In the genomic region with DNA sequence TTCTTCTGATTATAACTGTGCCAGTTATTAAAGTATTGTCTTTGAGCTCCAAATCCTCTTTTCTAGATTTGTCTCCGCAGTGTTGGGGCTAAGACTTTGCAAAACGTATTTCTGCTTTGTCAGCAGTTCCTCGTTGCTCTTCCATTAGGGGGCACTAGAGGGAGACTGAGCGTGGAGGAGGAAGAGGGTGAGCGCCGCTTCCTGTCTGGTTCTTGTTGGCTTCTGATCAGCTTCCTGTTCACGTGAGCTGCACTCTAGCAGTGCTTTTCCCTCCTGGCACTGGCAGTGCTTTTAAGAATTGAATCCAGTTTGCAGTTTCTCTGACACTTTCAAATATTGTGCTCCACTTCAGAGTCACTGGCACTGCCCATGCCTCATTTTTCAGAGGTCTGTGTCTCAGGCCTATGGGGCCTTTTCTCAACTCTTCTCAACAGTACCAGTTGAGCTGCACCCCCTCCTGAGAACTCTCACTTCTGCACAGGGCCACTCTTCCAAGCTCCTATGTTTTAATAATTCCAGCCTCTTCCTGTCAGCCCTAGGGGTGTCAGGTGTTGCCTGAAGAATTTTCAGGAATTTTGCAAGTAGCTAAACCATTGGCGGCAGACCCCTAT, we compare ENCODE assay signal across 8 cellular contexts. TPM values are rescaled to one million over a fixed set of nuclear protein-coding genes. Genes with fewer than 3 reads are reported as not detected.
DNase-seq lines count a peak whose midpoint lies in the region; ATAC-seq and TF ChIP-seq lines count a peak whose summit lies in the region.

No MANE protein-coding gene starts in this region.

- H3K36me3 ChIP-seq in RWPE2 (ENCODE audit: low read depth), result no peaks in the 10 kb centered on the region
- H3K36me3 ChIP-seq in colonic mucosa, result no peaks in the 10 kb centered on the region

- H3K4me1 ChIP-seq in RWPE2 (ENCODE audit: insufficient read depth, poor library complexity, severe bottlenecking) (no peaks in the 10 kb centered on the region), colonic mucosa (no peaks in the 10 kb centered on the region)

- H3K9me3 ChIP-seq in RWPE2 (ENCODE audit: severe bottlenecking) (no peaks in the 10 kb centered on the region), colonic mucosa (no peaks in the 10 kb centered on the region)

- ATAC-seq in HG03103 (IDR thresholded peaks at IDR 0.05; ENCODE audit: low read depth, unreplicated experiment), result peak; percentile 64
- no peak for ATAC-seq in RWPE2 (ENCODE audit: low read depth)
- no peak for ATAC-seq in HG03025 (IDR thresholded peaks at IDR 0.05; ENCODE audit: low FRiP score, unreplicated experiment)

- H3K27ac ChIP-seq in RWPE2 (ENCODE audit: poor library complexity, severe bottlenecking), result no peak overlapping the region
- H3K27ac ChIP-seq in colonic mucosa, result no peak overlapping the region

- peak; percentile 1 for DNase-seq in DMS153 (lab: John Stamatoyannopoulos, UW)
- no peak for DNase-seq in DMS153 treated with DMSO at 0.1 percent for 48 hours (lab: John Stamatoyannopoulos, UW; ENCODE audit: unreplicated experiment)
- no peak for DNase-seq in RWPE2 (ENCODE audit: low spot score)
- peak; percentile 40 for DNase-seq in colonic mucosa
- peak; percentile 20 for DNase-seq in pons (ENCODE audit: low spot score)
- DNase-seq in GM19240 (ENCODE audit: insufficient read length, low spot score), result no peak

- no peak overlapping the region for H3K9ac ChIP-seq in colonic mucosa (ENCODE audit: low read depth in 2 of 2, low read length in 2 of 2)

- intact Hi-C loops in colonic mucosa (cut with DNase I), result loop anchor here (10.0 kb wide), 1 partner anchor 279 kb away; no protein-coding TSS in a partner anchor

- H3K4me3 ChIP-seq in RWPE2 (ENCODE audit: severe bottlenecking) (no peak overlapping the region), colonic mucosa (no peak overlapping the region)

- peak; percentile 37 for TF ChIP-seq CTCF in RWPE2 (IDR thresholded peaks at IDR 0.05; ENCODE audit: poor library complexity, severe bottlenecking)
- peak; percentile 24 for TF ChIP-seq CTCF in colonic mucosa (IDR thresholded peaks at IDR 0.05)

- no peaks in the 10 kb centered on the region for H3K27me3 ChIP-seq in RWPE2 (ENCODE audit: insufficient read depth, poor library complexity, severe bottlenecking)
- H3K27me3 ChIP-seq in colonic mucosa, result no peaks in the 10 kb centered on the region

RNA-seq across cellular contexts. Expression of gene LCORL, which starts 54.4 kb away (rescaled TPM):
- 10 to 100 TPM; 16.5 to 20.7 TPM for total RNA-seq in colonic mucosa

Comparison
In these comparisons a context has a peak if more than half of its experiments do, and no peak if none do; other contexts are left out.
1. DNase-seq: peak in DMS153 (single experiment), colonic mucosa (single experiment) and pons (single experiment); none in DMS153 treated with DMSO at 0.1 percent for 48 hours (single experiment), RWPE2 (single experiment) and GM19240 (single experiment).